17 cellular contexts compared by ENCODE assay signal in genomic region chr5:68395844-68396523, GRCh38.
A peak's percentile ranks its signal among the peaks of the same experiment; 100 is the strongest.
DNase-seq lines count a peak whose midpoint lies in the region; ATAC-seq, FAIRE-seq and TF ChIP-seq lines count a peak whose summit lies in the region.
"Had no signal": no experiment of that assay in that cellular context is flagged by ENCODE, and none has a peak within 500 bp of the region (broad histone marks: within the 10 kb centered on the region; RNA-seq: fewer than 3 reads in every experiment).

No MANE protein-coding gene starts in this region.

- 13 to 14% methylated on average over 2 of the region's 2 CpGs for WGBS in pancreas, 2 donors
- 79% methylated on average over 2 of the region's 2 CpGs for WGBS in right cardiac atrium

- TF ChIP-seq CTCF in pancreas (IDR thresholded peaks at IDR 0.05), result no peak
- no peak for TF ChIP-seq CTCF in uterus (IDR thresholded peaks at IDR 0.05)

- in situ Hi-C loops in KBM-7 (cut with MboI; ENCODE audit: low pct_unique_long_range_greater_than_20kb, low sequenced_read_pairs), result no loop called here

- peak; percentile 86 for DNase-seq in DMS53 (lab: John Stamatoyannopoulos, UW)
- DNase-seq in NCI-H2029 (lab: John Stamatoyannopoulos, UW), result peak; percentile 76
- no peak for DNase-seq in epithelial cell of prostate (ENCODE audit: low read depth, low spot score)
- peak in 3 of 6 donors; percentile 29 to 46 (median 41) for DNase-seq in pancreas
- no peak for DNase-seq in NCI-H774 (lab: John Stamatoyannopoulos, UW)
- no peak for DNase-seq in KBM-7
- no peak for DNase-seq in right cardiac atrium
- DNase-seq in uterus, result no peak
- DNase-seq: activated CD4-positive, alpha-beta T cell treated with anti-CD3 and anti-CD28 coated beads, Interleukin-2, amount 50 U/mL, for 4 hours; activated naive CD8-positive, alpha-beta T cell treated with anti-CD3 and anti-CD28 coated beads, Interleukin-2, amount 10 ng/mL, durations not matched to agents 7 days and 5 days; activated T-cell treated with anti-CD3 and anti-CD28 coated beads, Interleukin-2, amount 50 U/mL, for 4 hours; effector CD4-positive, alpha-beta T cell; left ventricle myocardium superior; MG63; naive thymus-derived CD4-positive, alpha-beta T cell; stimulated activated CD4-positive, alpha-beta T cell treated with anti-CD3 and anti-CD28 coated beads, Interleukin-1b, Interleukin-23, amount 100 ng/mL, for 48 hours had no signal

- H3K4me1 ChIP-seq in pancreas (peaks cover 9 to 14% (median 10%) of the 10 kb centered on the region in 3 donors), right cardiac atrium (ENCODE audit: control insufficient read depth, insufficient read depth, low read length) (no peaks in the 10 kb centered on the region), uterus (no peaks in the 10 kb centered on the region)

- H3K27ac ChIP-seq in epithelial cell of prostate (peak overlapping the region; percentile 10), pancreas (peak overlapping the region; percentile 57 to 82 (median 64)), right cardiac atrium (ENCODE audit: low read length) (no peak overlapping the region), uterus (no peak overlapping the region)
- H3K27ac ChIP-seq: SK-N-MC had no signal

- peak; percentile 63 for FAIRE-seq in pancreas (lab: Jason Lieb, UNC)

- no peak for TF ChIP-seq POLR2A in uterus (IDR thresholded peaks at IDR 0.05)

- intact Hi-C loops in pancreas (cut with DNase I), result no loop called here
- intact Hi-C loops in right cardiac atrium (cut with DNase I), result no loop called here
- intact Hi-C loops in uterus (cut with DNase I; ENCODE audit: low total_unique reads), result no loop called here

- H3K9me3 ChIP-seq in pancreas (no peaks in the 10 kb centered on the region), right cardiac atrium (ENCODE audit: control insufficient read depth, low read length) (no peaks in the 10 kb centered on the region), uterus (no peaks in the 10 kb centered on the region)
- H3K9me3 ChIP-seq: MG63 had no signal

- H3K36me3 ChIP-seq in pancreas (no peaks in the 10 kb centered on the region), uterus (no peaks in the 10 kb centered on the region)
- H3K36me3 ChIP-seq: MG63 had no signal

- H3K27me3 ChIP-seq in pancreas (no peaks in the 10 kb centered on the region), right cardiac atrium (ENCODE audit: control insufficient read depth, insufficient read depth) (no peaks in the 10 kb centered on the region), uterus (no peaks in the 10 kb centered on the region)
- H3K27me3 ChIP-seq: MG63 had no signal

- H3K4me3 ChIP-seq in pancreas (no peak overlapping the region), right cardiac atrium (ENCODE audit: low read length) (no peak overlapping the region), uterus (no peak overlapping the region)
- H3K4me3 ChIP-seq: MG63, SK-N-MC had no signal

- peak; percentile 78 to 92 (median 88) for ATAC-seq in pancreas
- no peak for ATAC-seq in right cardiac atrium
- ATAC-seq: activated T-cell treated with anti-CD3 and anti-CD28 coated beads, Interleukin-2, amount 50 U/mL, for 4 hours; left ventricle myocardium superior; naive thymus-derived CD4-positive, alpha-beta T cell had no signal

Comparison
In these comparisons a context has a peak if more than half of its experiments do, and no peak if none do; other contexts are left out.
1. DNase-seq: peak in DMS53 (single experiment) and NCI-H2029 (single experiment); none in epithelial cell of prostate (single experiment), NCI-H774 (single experiment), KBM-7 (single experiment), right cardiac atrium (0 of 3) and uterus (0 of 2).
2. H3K27ac ChIP-seq: peak in epithelial cell of prostate (single experiment) and pancreas (4 of 4); none in right cardiac atrium (single experiment) and uterus (0 of 2).
3. ATAC-seq: peak in pancreas (4 of 4); none in right cardiac atrium (0 of 2).